ENCODE assay signal across 9 cellular contexts in the genomic region with DNA sequence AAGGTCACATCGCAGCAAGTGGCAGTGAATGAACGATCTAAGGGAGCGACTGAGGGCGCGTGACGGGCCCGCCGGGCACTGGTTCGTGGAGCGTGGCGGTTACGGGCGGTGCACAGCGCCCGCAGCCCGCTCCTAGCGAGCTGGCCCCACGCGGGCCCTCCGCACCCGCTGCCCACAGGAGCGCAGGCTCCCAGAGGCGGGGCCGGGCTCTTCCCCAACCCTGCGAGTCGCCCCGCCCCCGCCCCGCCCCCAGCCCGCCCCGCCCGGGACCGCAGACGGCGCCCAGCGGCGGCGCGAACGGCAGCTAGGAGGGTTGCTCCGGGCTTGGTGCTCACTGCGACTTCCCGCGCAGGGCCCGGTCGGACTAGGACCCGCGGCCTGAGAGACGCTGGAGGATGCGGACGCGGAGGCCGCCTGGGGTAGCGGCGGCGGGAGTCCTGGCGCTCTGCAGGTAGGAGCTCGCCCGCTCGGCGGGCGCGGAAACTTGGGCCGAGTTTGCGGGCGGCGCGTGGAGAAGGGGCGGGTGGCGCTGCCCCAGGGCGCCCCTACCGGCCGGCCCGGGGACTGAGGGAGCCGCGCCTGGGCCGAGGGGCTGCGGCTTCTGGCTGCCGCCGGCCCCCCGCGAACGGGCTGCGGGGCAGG. TPM values are rescaled to one million over a fixed set of nuclear protein-coding genes. Genes with fewer than 3 reads are reported as not detected.
DNase-seq lines count a peak whose midpoint lies in the region; ATAC-seq, FAIRE-seq and TF ChIP-seq lines count a peak whose summit lies in the region.
"Had no signal": no experiment of that assay in that cellular context is flagged by ENCODE, and none has a peak within 500 bp of the region (broad histone marks: within the 10 kb centered on the region; RNA-seq: fewer than 3 reads in every experiment).

Gene C15orf39, plus strand, starts transcription at position 274 of the 642 bp plus-strand sequence. CDS start 4,167 bp downstream, outside the sequence.

- H3K27me3 ChIP-seq in bronchial epithelial cell (ENCODE audit: control insufficient read depth, insufficient read depth, low read length), result no peaks in the 10 kb centered on the region

- FAIRE-seq in bronchial epithelial cell (lab: Jason Lieb, UNC), result no peak
- FAIRE-seq: G401.6 had no signal

- POLR2A ChIA-PET in activated B cell treated with CpG ODN at 0.5 μM for 24 hours (lab: Charles Lee), result interaction anchor here (0.6 to 2.0 kb wide), 29 partner anchors 11 to 250 kb away, joined by 3 to 24 read pairs (median 4); partner anchors contain the start of genes PPCDC and SIN3A

- H3K4me3 Mint-ChIP-seq in activated B cell treated with CpG ODN at 0.5 μM for 24 hours, result peak within 1 kb of the TSS; percentile 90

- H3K27ac Mint-ChIP-seq in activated B cell treated with CpG ODN at 0.5 μM for 24 hours, result peak within 1 kb of the TSS; percentile 82

- DNase-seq in NCI-H1417 (lab: John Stamatoyannopoulos, UW), result peak; percentile 51 to 93 (median 93)
- no peak for DNase-seq in NCI-H1417 treated with DMSO at 0.1 percent for 48 hours (lab: John Stamatoyannopoulos, UW)
- DNase-seq in NCI-H1694 (lab: John Stamatoyannopoulos, UW), result peak; percentile 25
- DNase-seq in activated B cell treated with CpG ODN at 0.5 μM for 24 hours, result peak; percentile 83
- DNase-seq in bronchial epithelial cell (ENCODE audit: low read depth), result peak; percentile 36
- DNase-seq in inferior parietal cortex (ENCODE audit: extremely low spot score), result peak; percentile 57
- DNase-seq in stimulated activated CD4-positive, alpha-beta T cell treated with anti-CD3 and anti-CD28 coated beads, Interleukin-12 subunit alpha, Interleukin-12 subunit beta, amount 100 ng/mL, for 48 hours (ENCODE audit: low read depth in 2 of 3, low spot score in 1 of 3), result peak; percentile 52 to 67 (median 65)

- ATAC-seq in HG02623 (IDR thresholded peaks at IDR 0.05; ENCODE audit: unreplicated experiment) (peak; percentile 40), activated B cell treated with CpG ODN at 0.5 μM for 24 hours (ENCODE audit: low read depth) (peak; percentile 58)

- CTCF ChIA-PET in activated B cell treated with CpG ODN at 0.5 μM for 24 hours (lab: Charles Lee), result interaction anchor here (0.6 to 2.2 kb wide), 10 partner anchors 21 to 175 kb away, joined by 3 to 8 read pairs (median 4); no protein-coding TSS in a partner anchor

- H3K4me1 Mint-ChIP-seq in activated B cell treated with CpG ODN at 0.5 μM for 24 hours, result peaks cover 37% of the 10 kb centered on the region

- H3K27me3 Mint-ChIP-seq in activated B cell treated with CpG ODN at 0.5 μM for 24 hours, result peaks cover 4% of the 10 kb centered on the region

- H3K36me3 ChIP-seq in bronchial epithelial cell (ENCODE audit: control insufficient read depth, insufficient read depth, low read length), result peaks cover 5% of the 10 kb centered on the region

- peaks cover 11% of the 10 kb centered on the region for H3K36me3 Mint-ChIP-seq in activated B cell treated with CpG ODN at 0.5 μM for 24 hours (ENCODE audit: low read depth)

- no peaks in the 10 kb centered on the region for H3K9me3 Mint-ChIP-seq in activated B cell treated with CpG ODN at 0.5 μM for 24 hours

- TF ChIP-seq CTCF in activated B cell treated with CpG ODN at 0.5 μM for 24 hours (IDR thresholded peaks at IDR 0.05) (no peak), bronchial epithelial cell (IDR thresholded peaks at IDR 0.05; ENCODE audit: insufficient read depth, low read length, severe bottlenecking) (peak; percentile 62)

- intact Hi-C loops in activated B cell treated with CpG ODN at 0.5 μM for 24 hours (cut with micrococcal nuclease), result loop anchor here (1.0 to 10.0 kb wide), 10 partner anchors 23 to 569 kb away; partner anchors contain the start of genes PPCDC and SIN3A

- H3K4me3 ChIP-seq in bronchial epithelial cell (ENCODE audit: low read depth, low read length), result peak within 1 kb of the TSS; percentile 92

RNA-seq across cellular contexts. Expression of gene C15orf39, which starts in this region (rescaled TPM):
- 59.6 and 73.2 TPM in 2 replicates for total RNA-seq in activated B cell treated with CpG ODN at 0.5 μM for 24 hours
- total RNA-seq in bronchial epithelial cell, result 2.1 and 2.2 TPM in 2 replicates

Comparison
In these comparisons a context has a peak if more than half of its experiments do, and no peak if none do; other contexts are left out.
1. RNA of gene C15orf39 (total RNA-seq): 59.6 to 73.2 TPM in activated B cell treated with CpG ODN at 0.5 μM for 24 hours; 2.1 to 2.2 TPM in bronchial epithelial cell; every median in the first group is over 10 times any median in the second.